39 cellular contexts compared by ENCODE assay signal in the genomic region with DNA sequence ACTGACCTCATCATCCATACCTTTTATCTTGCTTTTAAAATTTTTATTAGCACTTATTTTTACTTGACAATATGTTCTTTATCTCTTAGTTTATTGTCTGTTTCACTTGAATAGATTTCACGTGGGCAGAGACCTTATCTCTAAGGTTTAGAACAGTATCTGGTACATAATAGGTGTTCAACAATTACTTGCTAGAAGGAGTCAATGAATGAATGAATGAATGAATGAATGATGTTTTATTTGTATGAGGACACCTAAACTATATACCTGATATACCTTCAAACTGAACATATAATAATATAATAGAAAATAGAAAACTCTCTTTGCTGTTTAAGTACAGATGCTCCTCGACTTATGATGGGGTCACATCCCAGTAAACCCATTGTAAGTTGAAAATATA.
"Had no signal": no experiment of that assay in that cellular context is flagged by ENCODE, and none has a peak within 500 bp of the region (broad histone marks: within the 10 kb centered on the region; RNA-seq: fewer than 3 reads in every experiment).

No MANE protein-coding gene starts in this region.

- H3K4me3 Mint-ChIP-seq: activated naive CD4-positive, alpha-beta T cell treated with anti-CD3 and anti-CD28 coated beads for 36 hours; activated naive CD4-positive, alpha-beta T cell treated with anti-CD3 and anti-CD28 coated beads, Interleukin-2, amount 10 ng/mL, durations not matched to agents 7 days and 5 days; activated naive CD4-positive, alpha-beta T cell treated with anti-CD3 and anti-CD28 coated beads, Interleukin-2, amount 50 U/mL, for 24 hours; activated naive CD8-positive, alpha-beta T cell; activated naive CD8-positive, alpha-beta T cell treated with anti-CD3 and anti-CD28 coated beads for 36 hours; activated naive CD8-positive, alpha-beta T cell treated with anti-CD3 and anti-CD28 coated beads, Interleukin-2, amount 10 ng/mL, durations not matched to agents 7 days and 5 days; activated naive CD8-positive, alpha-beta T cell treated with anti-CD3 and anti-CD28 coated beads, Interleukin-2, amount 50 U/mL, for 24 hours; activated T-cell treated with anti-CD3 and anti-CD28 coated beads, Interleukin-2, amount 50 U/mL, for 24 hours; activated T-cell treated with anti-CD3 and anti-CD28 coated beads, Interleukin-2, amount 50 U/mL, for 4 hours; activated T-helper 1 cell treated with anti-CD3 and anti-CD28 coated beads, Interleukin-12 subunit alpha, Interleukin-12 subunit beta, Interleukin-2, Interleukin-4 antibody, amounts not matched to agents 30 ng/mL and 10 ng/mL and 1 ng/mL, durations not matched to agents 14 hours and 24 hours and 36 hours; activated T-helper 17 cell treated with anti-CD3 and anti-CD28 coated beads, Interleukin-2, amount 50 U/mL, for 72 hours; brain; central memory CD8-positive, alpha-beta T cell had no signal

- H3K36me3 ChIP-seq: adrenal gland, ascending aorta, brain microvascular endothelial cell, breast epithelium, cardiac muscle cell had no signal

- ATAC-seq: body of pancreas had no signal

- H3K27ac ChIP-seq: adrenal gland, ascending aorta, body of pancreas, brain microvascular endothelial cell, breast epithelium, cardiac muscle cell had no signal

- H3K27me3 ChIP-seq: adrenal gland, ascending aorta, body of pancreas, brain microvascular endothelial cell, breast epithelium, cardiac muscle cell had no signal

- H3K4me1 Mint-ChIP-seq: activated naive CD4-positive, alpha-beta T cell treated with anti-CD3 and anti-CD28 coated beads, Interleukin-2, amount 10 ng/mL, durations not matched to agents 7 days and 5 days; activated naive CD4-positive, alpha-beta T cell treated with anti-CD3 and anti-CD28 coated beads, Interleukin-2, amount 50 U/mL, for 24 hours had no signal

- H3K27me3 Mint-ChIP-seq: activated naive CD4-positive, alpha-beta T cell treated with anti-CD3 and anti-CD28 coated beads, Interleukin-2, amount 10 ng/mL, durations not matched to agents 7 days and 5 days; activated naive CD4-positive, alpha-beta T cell treated with anti-CD3 and anti-CD28 coated beads, Interleukin-2, amount 50 U/mL, for 24 hours; activated naive CD8-positive, alpha-beta T cell; activated naive CD8-positive, alpha-beta T cell treated with anti-CD3 and anti-CD28 coated beads for 36 hours; activated naive CD8-positive, alpha-beta T cell treated with anti-CD3 and anti-CD28 coated beads, Interleukin-2, amount 10 ng/mL, durations not matched to agents 7 days and 5 days; activated naive CD8-positive, alpha-beta T cell treated with anti-CD3 and anti-CD28 coated beads, Interleukin-2, amount 50 U/mL, for 24 hours; activated T-cell treated with anti-CD3 and anti-CD28 coated beads, Interleukin-2, amount 50 U/mL, for 24 hours; activated T-helper 17 cell treated with anti-CD3 and anti-CD28 coated beads, Interleukin-2, amount 50 U/mL, for 72 hours; brain; central memory CD8-positive, alpha-beta T cell had no signal

- H3K4me1 ChIP-seq: adrenal gland, ascending aorta, body of pancreas, breast epithelium had no signal

- H3K4me3 ChIP-seq: adrenal gland, ascending aorta, body of pancreas, breast epithelium, cardiac muscle cell had no signal

- H3K27ac Mint-ChIP-seq: activated naive CD4-positive, alpha-beta T cell treated with anti-CD3 and anti-CD28 coated beads for 36 hours; activated naive CD4-positive, alpha-beta T cell treated with anti-CD3 and anti-CD28 coated beads, Interleukin-2, amount 10 ng/mL, durations not matched to agents 7 days and 5 days; activated naive CD4-positive, alpha-beta T cell treated with anti-CD3 and anti-CD28 coated beads, Interleukin-2, amount 50 U/mL, for 24 hours; activated naive CD4-positive, alpha-beta T cell treated with anti-CD3 and anti-CD28 coated beads, Interleukin-2, amount 50 U/mL, for 72 hours; activated naive CD8-positive, alpha-beta T cell; activated naive CD8-positive, alpha-beta T cell treated with anti-CD3 and anti-CD28 coated beads for 36 hours; activated naive CD8-positive, alpha-beta T cell treated with anti-CD3 and anti-CD28 coated beads, Interleukin-2, amount 10 ng/mL, durations not matched to agents 7 days and 5 days; activated naive CD8-positive, alpha-beta T cell treated with anti-CD3 and anti-CD28 coated beads, Interleukin-2, amount 50 U/mL, for 24 hours; activated T-cell treated with anti-CD3 and anti-CD28 coated beads, Interleukin-2, amount 50 U/mL, for 24 hours; activated T-helper 1 cell treated with anti-CD3 and anti-CD28 coated beads, Interleukin-12 subunit alpha, Interleukin-12 subunit beta, Interleukin-2, Interleukin-4 antibody, amounts not matched to agents 30 ng/mL and 10 ng/mL and 1 ng/mL, durations not matched to agents 14 hours and 24 hours and 36 hours; activated T-helper 17 cell treated with anti-CD3 and anti-CD28 coated beads, Interleukin-2, amount 50 U/mL, for 72 hours; activated T-helper 2 cell treated with anti-CD3 and anti-CD28 coated beads, Interferon-gamma antibody, Interleukin-2, Interleukin-4, amounts not matched to agents 10 μg/mL and 5 μg/mL and 100 μg/mL, durations not matched to agents 14 hours and 24 hours and 36 hours; brain had no signal

- DNase-seq: activated effector memory CD4-positive, alpha-beta T cell treated with anti-CD3 and anti-CD28 coated beads, Interleukin-2, amount 50 U/mL, for 16 hours; activated effector memory CD4-positive, alpha-beta T cell treated with Interleukin-2 at 50 U/mL for 16 hours; activated gamma-delta T cell; activated gamma-delta T cell treated with Interleukin-2 at 50 U/mL for 16 hours; activated naive CD4-positive, alpha-beta T cell; activated naive CD4-positive, alpha-beta T cell treated with anti-CD3 and anti-CD28 coated beads for 36 hours; activated naive CD4-positive, alpha-beta T cell treated with anti-CD3 and anti-CD28 coated beads, Interleukin-2, amount 10 ng/mL, durations not matched to agents 7 days and 5 days; activated naive CD4-positive, alpha-beta T cell treated with anti-CD3 and anti-CD28 coated beads, Interleukin-2, amount 50 U/mL, for 16 hours; activated naive CD4-positive, alpha-beta T cell treated with Interleukin-2 at 50 U/mL for 16 hours; activated naive CD8-positive, alpha-beta T cell treated with anti-CD3 and anti-CD28 coated beads for 36 hours; activated naive CD8-positive, alpha-beta T cell treated with anti-CD3 and anti-CD28 coated beads, Interleukin-2, amount 10 ng/mL, durations not matched to agents 7 days and 5 days; activated naive CD8-positive, alpha-beta T cell treated with anti-CD3 and anti-CD28 coated beads, Interleukin-2, amount 50 U/mL, for 24 hours; activated T-cell treated with anti-CD3 and anti-CD28 coated beads, Interleukin-2, amount 50 U/mL, for 24 hours; activated T-cell treated with anti-CD3 and anti-CD28 coated beads, Interleukin-2, amount 50 U/mL, for 4 hours; activated T-cell treated with anti-CD3 and anti-CD28 coated beads, Interleukin-2, amount 50 U/mL, for 48 hours; adrenal gland; amniotic stem cell; amygdala; anterior cingulate cortex; aorta; body of pancreas; brain microvascular endothelial cell; caudate nucleus; central memory CD4-positive, alpha-beta T cell; cerebellar nuclear complex had no signal

- H3K9me3 ChIP-seq: adrenal gland, body of pancreas had no signal

- FAIRE-seq: astrocyte, bronchial epithelial cell, colon had no signal
